In genomic region chr13:24202215-24202614, GRCh38 we compare ENCODE assay signal across 25 cellular contexts.
"Had no signal": no experiment of that assay in that cellular context is flagged by ENCODE, and none has a peak within 500 bp of the region (broad histone marks: within the 10 kb centered on the region; RNA-seq: fewer than 3 reads in every experiment).

No MANE protein-coding gene starts in this region.

- H3K9me3 ChIP-seq: gastrocnemius medialis, ovary, psoas muscle, tibial artery had no signal

- DNase-seq: activated CD4-positive, alpha-beta T cell treated with anti-CD3 and anti-CD28 coated beads, Interleukin-2, amount 50 U/mL, for 1 hour; activated CD8-positive, alpha-beta memory T cell treated with anti-CD3 and anti-CD28 coated beads, Interleukin-2, amount 10 ng/mL, durations not matched to agents 7 days and 5 days; activated CD8-positive, alpha-beta T cell treated with anti-CD3 and anti-CD28 coated beads for 36 hours; activated naive CD4-positive, alpha-beta T cell; activated T-cell treated with anti-CD3 and anti-CD28 coated beads, Interleukin-2, amount 50 U/mL, for 72 hours; anterior cingulate cortex; cerebellar nuclear complex; dorsolateral prefrontal cortex; effector memory CD4-positive, alpha-beta T cell; erythroblast; gastrocnemius medialis; glutamatergic neuron; naive thymus-derived CD4-positive, alpha-beta T cell; ovary; psoas muscle; stimulated activated CD4-positive, alpha-beta T cell treated with anti-CD3 and anti-CD28 coated beads, Interleukin-4, amount 100 ng/mL, for 1 hour; substantia nigra; T-helper 17 cell; T1000; tibial artery had no signal

- H3K36me3 ChIP-seq: gastrocnemius medialis, ovary, tibial artery had no signal

- H3K4me3 Mint-ChIP-seq: activated CD8-positive, alpha-beta memory T cell treated with anti-CD3 and anti-CD28 coated beads, Interleukin-2, amount 10 ng/mL, durations not matched to agents 7 days and 5 days; activated CD8-positive, alpha-beta T cell treated with anti-CD3 and anti-CD28 coated beads for 36 hours; activated naive CD8-positive, alpha-beta T cell; activated T-cell treated with anti-CD3 and anti-CD28 coated beads, Interleukin-2, amount 50 U/mL, for 72 hours; mesothelial cell of epicardium; stimulated activated naive CD8-positive, alpha-beta T cell treated with anti-CD3 and anti-CD28 coated beads, Interleukin-15, Interleukin-2, amounts not matched to agents 100 ng/mL and 50 ng/mL, for 24 hours; T-helper 17 cell had no signal

- H3K4me3 ChIP-seq: coronary artery, dorsolateral prefrontal cortex, gastrocnemius medialis, ovary, psoas muscle, tibial artery had no signal

- ATAC-seq: activated CD8-positive, alpha-beta memory T cell treated with anti-CD3 and anti-CD28 coated beads, Interleukin-2, amount 10 ng/mL, durations not matched to agents 7 days and 5 days; activated CD8-positive, alpha-beta T cell treated with anti-CD3 and anti-CD28 coated beads for 36 hours; activated T-cell treated with anti-CD3 and anti-CD28 coated beads, Interleukin-2, amount 50 U/mL, for 72 hours; gastrocnemius medialis; naive thymus-derived CD4-positive, alpha-beta T cell; psoas muscle; T-helper 17 cell had no signal

- H3K27ac ChIP-seq: coronary artery, gastrocnemius medialis, ovary, psoas muscle, tibial artery had no signal

- H3K36me3 Mint-ChIP-seq: mesothelial cell of epicardium had no signal

- H3K9me3 Mint-ChIP-seq: activated CD8-positive, alpha-beta T cell treated with anti-CD3 and anti-CD28 coated beads for 36 hours; activated T-cell treated with anti-CD3 and anti-CD28 coated beads, Interleukin-2, amount 50 U/mL, for 72 hours; mesothelial cell of epicardium; naive thymus-derived CD4-positive, alpha-beta T cell; stimulated activated naive CD8-positive, alpha-beta T cell treated with anti-CD3 and anti-CD28 coated beads, Interleukin-15, Interleukin-2, amounts not matched to agents 100 ng/mL and 50 ng/mL, for 24 hours had no signal

- H3K27me3 ChIP-seq: dorsolateral prefrontal cortex, gastrocnemius medialis, ovary, tibial artery had no signal

- H3K27ac Mint-ChIP-seq: activated CD8-positive, alpha-beta memory T cell treated with anti-CD3 and anti-CD28 coated beads, Interleukin-2, amount 10 ng/mL, durations not matched to agents 7 days and 5 days; activated CD8-positive, alpha-beta T cell treated with anti-CD3 and anti-CD28 coated beads for 36 hours; activated naive CD8-positive, alpha-beta T cell; activated T-cell treated with anti-CD3 and anti-CD28 coated beads, Interleukin-2, amount 50 U/mL, for 72 hours; mesothelial cell of epicardium; stimulated activated naive CD8-positive, alpha-beta T cell treated with anti-CD3 and anti-CD28 coated beads, Interleukin-15, Interleukin-2, amounts not matched to agents 100 ng/mL and 50 ng/mL, for 24 hours; T-helper 17 cell had no signal

- FAIRE-seq: islet of Langerhans had no signal

- H3K4me1 ChIP-seq: gastrocnemius medialis, psoas muscle, tibial artery had no signal
